34 cellular contexts compared by ENCODE assay signal in the genomic region with DNA sequence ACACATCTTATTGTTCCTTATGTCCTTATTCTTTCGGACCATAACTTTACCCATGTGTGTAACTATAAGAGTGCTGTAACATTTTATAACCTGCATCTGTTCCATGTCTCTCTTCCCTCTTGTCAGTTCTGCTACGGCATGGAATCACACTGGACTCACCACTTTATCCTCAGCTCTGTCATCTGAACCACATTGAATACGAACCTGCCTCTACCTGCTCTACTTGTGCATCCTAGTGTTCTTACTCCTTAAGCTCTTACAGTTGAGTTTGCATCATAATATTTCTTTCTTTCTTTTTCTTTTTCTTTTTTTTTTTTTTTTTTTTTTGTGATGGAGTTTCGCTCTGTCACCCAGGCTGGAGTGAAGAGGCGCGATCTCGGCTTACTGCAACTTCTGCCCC.
"Had no signal": no experiment of that assay in that cellular context is flagged by ENCODE, and none has a peak within 500 bp of the region (broad histone marks: within the 10 kb centered on the region; RNA-seq: fewer than 3 reads in every experiment).

No MANE protein-coding gene starts in this region.

- H3K4me3 ChIP-seq: MG63 had no signal

- H3K27me3 ChIP-seq: MG63 had no signal

- DNase-seq: Karpas-422, Kasumi-1, MG63, MM.1S, MV-4-11, NCI-H1048, NCI-H1092, NCI-H1092 treated with DMSO at 0.1 percent for 48 hours, NCI-H1105, NCI-H1105 treated with DMSO at 0.1 percent for 48 hours, NCI-H1417, NCI-H1417 treated with DMSO at 0.1 percent for 48 hours, NCI-H1436, NCI-H1436 treated with DMSO at 0.1 percent for 48 hours, NCI-H146, NCI-H1694, NCI-H1694 treated with DMSO at 0.1 percent for 48 hours, NCI-H187, NCI-H187 treated with DMSO at 0.1 percent for 48 hours, NCI-H1930, NCI-H2029, NCI-H2029 treated with DMSO at 0.1 percent for 48 hours, NCI-H2081, NCI-H2081 treated with DMSO at 0.1 percent for 48 hours, NCI-H2107, NCI-H2171, NCI-H2171 treated with DMSO at 0.1 percent for 48 hours, NCI-H2227 treated with DMSO at 0.1 percent for 48 hours, NCI-H226, NCI-H345, NCI-H446, NCI-H446 treated with DMSO at 0.1 percent for 48 hours, NCI-H510A, NCI-H510A treated with DMSO at 0.1 percent for 48 hours had no signal

- H3K9me3 ChIP-seq: MG63 had no signal

- H3K36me3 ChIP-seq: MG63 had no signal
